Comparison of ENCODE assay signal across 20 cellular contexts in the genomic region with DNA sequence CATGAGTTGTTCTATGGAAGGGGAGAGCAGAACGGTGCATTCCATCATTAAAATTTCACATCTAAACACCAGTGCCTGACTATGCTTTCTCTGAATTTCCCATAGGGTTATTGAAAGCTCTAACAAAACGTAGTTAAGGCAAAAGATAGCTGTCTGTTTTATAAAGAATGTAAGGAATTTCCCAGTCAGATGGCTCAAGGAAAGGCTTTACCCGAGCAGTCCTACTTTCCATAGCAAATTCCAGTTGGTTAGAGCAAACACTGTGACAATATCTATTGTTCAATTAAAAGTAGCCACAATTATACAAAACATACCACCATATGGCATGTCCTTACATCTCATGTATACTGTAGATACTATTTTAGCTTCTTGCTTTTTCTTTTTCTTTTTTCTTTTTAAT.
DNase-seq lines count a peak whose midpoint lies in the region; ATAC-seq and TF ChIP-seq lines count a peak whose summit lies in the region.
"Had no signal": no experiment of that assay in that cellular context is flagged by ENCODE, and none has a peak within 500 bp of the region (broad histone marks: within the 10 kb centered on the region; RNA-seq: fewer than 3 reads in every experiment).

No MANE protein-coding gene starts in this region.

- H3K9ac ChIP-seq in adipocyte (ENCODE audit: low read length) (no peak overlapping the region), neural progenitor cell (no peak overlapping the region)

- H3K27me3 ChIP-seq in adipocyte (replicated peaks; ENCODE audit: control insufficient read depth, insufficient read depth, low read length) (no peaks in the 10 kb centered on the region), neural progenitor cell (no peaks in the 10 kb centered on the region)

- DNase-seq in EH (ENCODE audit: low read depth): peak; percentile 17
- peak; percentile 18 for DNase-seq in adipocyte (ENCODE audit: low read depth)
- DNase-seq in iPS DF 19.7 (ENCODE audit: low read depth, low spot score): peak; percentile 12
- peak; percentile 13 for DNase-seq in neural progenitor cell (ENCODE audit: low spot score)
- DNase-seq in HEK293T (ENCODE audit: extremely low spot score): no peak
- no peak for DNase-seq in effector CD8-positive, alpha-beta T cell (lab: John Stamatoyannopoulos, UW)
- DNase-seq: 8988T; C1 segment of cervical spinal cord; CD8-positive, alpha-beta T cell; GDM1; GOT3; Kasumi-1; NCI-H1417; NCI-H187 treated with DMSO at 0.1 percent for 48 hours; NCI-H2227 treated with DMSO at 0.1 percent for 48 hours; NCI-H510A treated with DMSO at 0.1 percent for 48 hours; NCI-H748 treated with DMSO at 0.1 percent for 48 hours; NK-92 treated with Interleukin-12 subunit alpha and Interleukin-12 subunit beta, amount 100 ng/mL, for 24 hours; SIG-M5 had no signal

- H2AFZ ChIP-seq in neural progenitor cell (replicated peaks): peak overlapping the region; percentile 32

- peaks cover 18% of the 10 kb centered on the region for H3K4me1 Mint-ChIP-seq in neural progenitor cell

- no peak overlapping the region for H3K4me3 Mint-ChIP-seq in neural progenitor cell
- H3K4me3 Mint-ChIP-seq: CD8-positive, alpha-beta T cell had no signal

- no peaks in the 10 kb centered on the region for H3K9me3 ChIP-seq in adipocyte (ENCODE audit: control insufficient read depth, low read length)
- H3K9me3 ChIP-seq in neural progenitor cell (ENCODE audit: low read depth): no peaks in the 10 kb centered on the region

- H3K27ac Mint-ChIP-seq in neural progenitor cell: no peak overlapping the region
- H3K27ac Mint-ChIP-seq: CD8-positive, alpha-beta T cell had no signal

- CTCF ChIA-PET in HEK293T (lab: Yijun Ruan, JAX): no interaction called here

- ATAC-seq in HG03565 (IDR thresholded peaks at IDR 0.05; ENCODE audit: unreplicated experiment): no peak
- ATAC-seq: CD8-positive, alpha-beta T cell had no signal

- H3K9me3 Mint-ChIP-seq in neural progenitor cell: peaks cover 4% of the 10 kb centered on the region

- H3K36me3 ChIP-seq in adipocyte (ENCODE audit: control insufficient read depth, insufficient read depth, low read length, severe bottlenecking) (no peaks in the 10 kb centered on the region), neural progenitor cell (no peaks in the 10 kb centered on the region)

- no peaks in the 10 kb centered on the region for H4K20me1 ChIP-seq in neural progenitor cell (ENCODE audit: low read depth)

- H3K4me1 ChIP-seq in adipocyte (ENCODE audit: control insufficient read depth, insufficient read depth, low read length): no peaks in the 10 kb centered on the region
- H3K4me1 ChIP-seq in neural progenitor cell: peaks cover 3% of the 10 kb centered on the region

- H3K4me3 ChIP-seq in adipocyte (ENCODE audit: low read length) (no peak overlapping the region), neural progenitor cell (no peak overlapping the region)

- H3K27ac ChIP-seq in neural progenitor cell: no peak overlapping the region

- peaks cover 2% of the 10 kb centered on the region for H3K36me3 Mint-ChIP-seq in neural progenitor cell
- H3K36me3 Mint-ChIP-seq: CD8-positive, alpha-beta T cell had no signal

- H3F3A ChIP-seq in neural progenitor cell (ENCODE audit: low read depth): no peaks in the 10 kb centered on the region

- no peak for TF ChIP-seq CTCF in neural progenitor cell (IDR thresholded peaks at IDR 0.05)

- H3K27me3 Mint-ChIP-seq in neural progenitor cell (ENCODE audit: insufficient read depth, low read depth): peaks cover 10% of the 10 kb centered on the region

- H3K79me2 ChIP-seq in neural progenitor cell (ENCODE audit: low read depth): no peaks in the 10 kb centered on the region

- no peak overlapping the region for H3K4me2 ChIP-seq in neural progenitor cell

- POLR2A ChIA-PET in HEK293T (lab: Yijun Ruan, JAX): no interaction called here

TF ChIP-seq in HEK293T, 16 proteins besides CTCF, POLR2A, EP300 and RAD21:
- no peak for TF ChIP-seq ELF4 (IDR thresholded peaks at IDR 0.05)
- TF ChIP-seq ZNF384 (IDR thresholded peaks at IDR 0.05): no peak
- TF ChIP-seq HDGF (IDR thresholded peaks at IDR 0.05; ENCODE audit: borderline replicate concordance): no peak
- TF ChIP-seq LEF1 (IDR thresholded peaks at IDR 0.05; ENCODE audit: borderline replicate concordance): no peak
- no peak for TF ChIP-seq FOXK2 (IDR thresholded peaks at IDR 0.05)
- no peak for TF ChIP-seq SP1 (IDR thresholded peaks at IDR 0.05)
- TF ChIP-seq, protein P1, sequence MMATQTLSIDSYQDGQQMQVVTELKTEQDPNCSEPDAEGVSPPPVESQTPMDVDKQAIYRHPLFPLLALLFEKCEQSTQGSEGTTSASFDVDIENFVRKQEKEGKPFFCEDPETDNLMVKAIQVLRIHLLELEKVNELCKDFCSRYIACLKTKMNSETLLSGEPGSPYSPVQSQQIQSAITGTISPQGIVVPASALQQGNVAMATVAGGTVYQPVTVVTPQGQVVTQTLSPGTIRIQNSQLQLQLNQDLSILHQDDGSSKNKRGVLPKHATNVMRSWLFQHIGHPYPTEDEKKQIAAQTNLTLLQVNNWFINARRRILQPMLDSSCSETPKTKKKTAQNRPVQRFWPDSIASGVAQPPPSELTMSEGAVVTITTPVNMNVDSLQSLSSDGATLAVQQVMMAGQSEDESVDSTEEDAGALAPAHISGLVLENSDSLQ (IDR thresholded peaks at IDR 0.05): no peak

Comparison
In these comparisons a context has a peak if more than half of its experiments do, and no peak if none do; other contexts are left out.
1. DNase-seq: peak in EH (single experiment), adipocyte (single experiment), iPS DF 19.7 (single experiment) and neural progenitor cell (single experiment); none in HEK293T (single experiment) and effector CD8-positive, alpha-beta T cell (single experiment).